ENCODE assay signal across 28 cellular contexts in the genomic region with DNA sequence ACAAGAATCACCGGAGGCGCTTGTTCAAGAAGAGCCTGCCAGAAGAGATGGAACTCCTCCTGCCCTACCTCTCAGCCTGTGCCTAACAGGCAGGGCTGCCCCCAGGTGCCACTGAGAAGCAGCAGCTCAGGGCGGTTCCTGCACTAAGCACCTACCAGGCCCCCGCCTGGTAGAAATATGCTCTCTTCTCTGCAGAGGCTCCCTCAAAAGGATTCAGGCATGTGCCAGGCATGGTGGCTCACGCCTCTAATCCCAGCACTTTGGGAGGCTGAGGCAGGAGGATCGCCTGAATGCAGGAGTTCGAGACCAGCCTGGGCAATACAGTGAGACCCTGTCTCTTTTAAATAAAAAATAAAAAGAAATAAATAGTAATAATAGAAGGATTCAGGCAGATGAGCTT.
"Had no signal": no experiment of that assay in that cellular context is flagged by ENCODE, and none has a peak within 500 bp of the region (broad histone marks: within the 10 kb centered on the region; RNA-seq: fewer than 3 reads in every experiment).

No MANE protein-coding gene starts in this region.

- ATAC-seq: activated CD8-positive, alpha-beta T cell treated with anti-CD3 and anti-CD28 coated beads for 36 hours; activated T-cell treated with anti-CD3 and anti-CD28 coated beads, Interleukin-2, amount 50 U/mL, for 4 hours; esophagus mucosa; lower lobe of right lung; naive thymus-derived CD8-positive, alpha-beta T cell; sciatic nerve; stimulated activated naive CD8-positive, alpha-beta T cell treated with anti-CD3 and anti-CD28 coated beads, Interleukin-15, Interleukin-2, amounts not matched to agents 100 U/mL and 50 U/mL, for 24 hours; T-cell had no signal

- H3K27ac ChIP-seq: lower lobe of right lung, skin epidermis, testis, transverse colon, WERI-Rb-1 had no signal

- H3K4me3 ChIP-seq: lower lobe of right lung, skin epidermis, testis, transverse colon had no signal

- H3K4me3 Mint-ChIP-seq: activated CD8-positive, alpha-beta T cell treated with anti-CD3 and anti-CD28 coated beads for 36 hours; activated T-cell treated with anti-CD3 and anti-CD28 coated beads, Interleukin-2, amount 50 U/mL, for 4 hours; central memory CD8-positive, alpha-beta T cell; dendritic cell treated with granulocyte-macrophage colony-stimulating factor and Interleukin-4, amounts not matched to agents 40 ng/mL and 50 ng/mL, for 4 days; endodermal cell; T-cell; T-helper 2 cell treated with Interferon-gamma antibody and Interleukin-4, amounts not matched to agents 5 μg/mL and 100 μg/mL, for 36 hours had no signal

- H3K27me3 Mint-ChIP-seq: activated CD8-positive, alpha-beta T cell treated with anti-CD3 and anti-CD28 coated beads for 36 hours; activated naive CD4-positive, alpha-beta T cell treated with anti-CD3 and anti-CD28 coated beads, Interleukin-2, amount 50 U/mL, for 24 hours; central memory CD8-positive, alpha-beta T cell; dendritic cell treated with granulocyte-macrophage colony-stimulating factor and Interleukin-4, amounts not matched to agents 40 ng/mL and 50 ng/mL, for 4 days; naive thymus-derived CD8-positive, alpha-beta T cell; T-cell had no signal

- H3K27me3 ChIP-seq: testis, transverse colon had no signal

- DNase-seq: activated CD4-positive, alpha-beta T cell treated with anti-CD3 and anti-CD28 coated beads, Interleukin-2, amount 50 U/mL, for 1 hour; activated CD4-positive, CD25-positive, alpha-beta regulatory T cell treated with anti-CD3 and anti-CD28 coated beads, Interleukin-2, amount 50 U/mL, for 72 hours; activated CD8-positive, alpha-beta T cell treated with anti-CD3 and anti-CD28 coated beads for 36 hours; activated T-cell treated with anti-CD3 and anti-CD28 coated beads, Interleukin-2, amount 50 U/mL, for 4 hours; anterior cingulate cortex; endodermal cell; foreskin fibroblast; kidney glomerular epithelial cell; lower lobe of right lung; mesenchymal stem cell; naive thymus-derived CD8-positive, alpha-beta T cell; stimulated activated CD4-positive, alpha-beta T cell treated with anti-CD3 and anti-CD28 coated beads, Interleukin-12 subunit alpha, Interleukin-12 subunit beta, amount 100 ng/mL, for 4 hours; stimulated activated CD4-positive, alpha-beta T cell treated with anti-CD3 and anti-CD28 coated beads, Interleukin-4, amount 100 ng/mL, for 1 hour; stimulated activated naive CD8-positive, alpha-beta T cell treated with anti-CD3 and anti-CD28 coated beads, Interleukin-15, Interleukin-2, amounts not matched to agents 100 U/mL and 50 U/mL, for 24 hours; T-cell; testis; transverse colon; WERI-Rb-1 had no signal

- H3K36me3 ChIP-seq: transverse colon had no signal

- FAIRE-seq: bronchial epithelial cell, urothelium cell line had no signal

- H3K27ac Mint-ChIP-seq: dendritic cell treated with granulocyte-macrophage colony-stimulating factor and Interleukin-4, amounts not matched to agents 40 ng/mL and 50 ng/mL, for 4 days; endodermal cell had no signal

- H3K9me3 Mint-ChIP-seq: activated CD8-positive, alpha-beta T cell treated with anti-CD3 and anti-CD28 coated beads for 36 hours; activated naive CD4-positive, alpha-beta T cell treated with anti-CD3 and anti-CD28 coated beads, Interleukin-2, amount 50 U/mL, for 24 hours; activated T-cell treated with anti-CD3 and anti-CD28 coated beads, Interleukin-2, amount 50 U/mL, for 4 hours; activated T-helper 2 cell treated with anti-CD3 and anti-CD28 coated beads, Interferon-gamma antibody, Interleukin-2, Interleukin-4, amounts not matched to agents 10 μg/mL and 5 μg/mL and 100 μg/mL, durations not matched to agents 14 hours and 24 hours and 36 hours; central memory CD8-positive, alpha-beta T cell; dendritic cell treated with granulocyte-macrophage colony-stimulating factor and Interleukin-4, amounts not matched to agents 40 ng/mL and 50 ng/mL, for 4 days; endodermal cell; naive thymus-derived CD8-positive, alpha-beta T cell; T-cell; T-helper 2 cell treated with Interferon-gamma antibody and Interleukin-4, amounts not matched to agents 5 μg/mL and 100 μg/mL, for 36 hours had no signal

- H3K9me3 ChIP-seq: lower lobe of right lung, testis, transverse colon had no signal
